ENCODE assay signal across 14 cellular contexts in the genomic region with DNA sequence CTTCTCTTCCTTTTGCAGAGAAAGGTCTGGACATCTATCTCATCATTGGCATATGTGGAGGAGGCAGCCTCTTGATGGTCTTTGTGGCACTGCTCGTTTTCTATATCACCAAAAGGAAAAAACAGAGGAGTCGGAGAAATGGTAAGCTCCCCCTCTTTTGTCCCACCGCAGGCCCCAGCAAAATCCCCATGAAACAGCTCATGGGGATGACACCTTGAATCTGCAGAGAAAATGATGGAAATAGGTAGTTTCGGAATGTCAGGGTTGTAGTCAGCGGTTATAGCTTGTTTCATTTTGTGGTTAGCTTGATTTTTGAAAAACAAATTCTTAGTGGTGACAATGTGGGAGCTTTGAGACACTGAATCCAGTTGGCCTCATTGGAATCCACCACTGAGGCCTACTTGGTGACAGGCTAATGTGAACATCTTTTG. TPM values are rescaled to one million over a fixed set of nuclear protein-coding genes. Genes with fewer than 3 reads are reported as not detected.
DNase-seq lines count a peak whose midpoint lies in the region; ATAC-seq, FAIRE-seq and TF ChIP-seq lines count a peak whose summit lies in the region.
"Had no signal": no experiment of that assay in that cellular context is flagged by ENCODE, and none has a peak within 500 bp of the region (broad histone marks: within the 10 kb centered on the region; RNA-seq: fewer than 3 reads in every experiment).

No MANE protein-coding gene starts in this region.

- intact Hi-C loops in K562 (cut with micrococcal nuclease), result loop anchor here (1.0 to 5.0 kb wide), 3 partner anchors 28 to 118 kb away; no protein-coding TSS in a partner anchor
- intact Hi-C loops in sigmoid colon (cut with DNase I), result no loop called here

- H3K79me2 ChIP-seq in KMS-11 (ENCODE audit: insufficient read depth, low read depth), result no peaks in the 10 kb centered on the region
- no peaks in the 10 kb centered on the region for H3K79me2 ChIP-seq in K562 (ENCODE audit: control insufficient read depth, insufficient read depth, low read length)

- no peak for TF ChIP-seq RAD21 in K562 (CRISPR knock-in tag; conservative IDR thresholded peaks at IDR 0.05 in 1 of 2, IDR thresholded peaks at IDR 0.05 in 1 of 2)

- H3K27ac ChIP-seq in KMS-11 (peak overlapping the region; percentile 96), K562 (ENCODE audit: extremely low read depth, low read depth, low read length) (no peak overlapping the region), sigmoid colon (no peak overlapping the region)
- H3K27ac ChIP-seq: testis had no signal

- no peaks in the 10 kb centered on the region for H3K9me1 ChIP-seq in K562 (ENCODE audit: control insufficient read depth, insufficient read depth, low read length)

- peak; percentile 82 for DNase-seq in activated CD4-positive, alpha-beta T cell treated with anti-CD3 and anti-CD28 coated beads for 48 hours
- DNase-seq in K562 (ENCODE audit: extremely low read depth in 1 of 4, low spot score in 3 of 4) (no peak), occipital lobe (lab: John Stamatoyannopoulos, UW) (no peak), sigmoid colon (no peak), epidermal melanocyte (ENCODE audit: insufficient read length, low spot score) (no peak)
- DNase-seq in stimulated activated CD8-positive, alpha-beta memory T cell treated with anti-CD3 and anti-CD28 coated beads, Interleukin-4, amount 100 ng/mL, for 24 hours (ENCODE audit: low read depth), result peak; percentile 48
- DNase-seq: kidney glomerular epithelial cell, NCI-H1105, NCI-H345, retina had no signal

- no TSS peak for BruUV-seq in K562 (replicated peaks; lab: Mats Ljungman, UMichigan)

- no peak for ATAC-seq in K562
- ATAC-seq in HG03457 (IDR thresholded peaks at IDR 0.05; ENCODE audit: unreplicated experiment), result no peak

- H3K4me1 ChIP-seq in KMS-11 (ENCODE audit: low read depth, poor library complexity, severe bottlenecking), result peaks cover 76% of the 10 kb centered on the region
- H3K4me1 ChIP-seq in K562 (replicated peaks in 1 of 2; ENCODE audit: control insufficient read depth in 2 of 2, insufficient read depth in 2 of 2, low read length in 2 of 2), result peaks cover 21% of the 10 kb centered on the region in 2 experiments
- no peaks in the 10 kb centered on the region for H3K4me1 ChIP-seq in sigmoid colon
- H3K4me1 ChIP-seq: testis had no signal

- 0 out of 2 replicates have a peak overlapping the region, but pooled peaks have one; percentile 32 for H2AFZ ChIP-seq in KMS-11 (ENCODE audit: low read depth)
- H2AFZ ChIP-seq in K562 (ENCODE audit: low read depth, low read length), result no peak overlapping the region; the same call in 1 of the 2 replicates

- CTCF ChIA-PET in K562 (lab: Yijun Ruan, JAX; ENCODE audit: low intra/inter-chr PET ratio), result no interaction called here

- H3K4me3 ChIP-seq in KMS-11 (IDR thresholded peaks at IDR 0.05; ENCODE audit: insufficient read depth, low read depth, low read length) (no peak overlapping the region), K562 (no peak overlapping the region), sigmoid colon (no peak overlapping the region)
- H3K4me3 ChIP-seq: testis had no signal

- H3K36me3 ChIP-seq in KMS-11 (ENCODE audit: insufficient read depth), result no peaks in the 10 kb centered on the region
- no peaks in the 10 kb centered on the region for H3K36me3 ChIP-seq in K562 (ENCODE audit: control insufficient read depth, insufficient read depth, low read length)
- no peaks in the 10 kb centered on the region for H3K36me3 ChIP-seq in sigmoid colon

- H3K9me3 ChIP-seq in K562 (replicated peaks; ENCODE audit: control insufficient read depth, insufficient read depth, low read depth, low read length), result no peaks in the 10 kb centered on the region
- H3K9me3 ChIP-seq in sigmoid colon, result no peaks in the 10 kb centered on the region
- H3K9me3 ChIP-seq: testis had no signal

- TF ChIP-seq CTCF in KMS-11 (conservative IDR thresholded peaks at IDR 0.05; ENCODE audit: low read depth, low read length) (0 out of 2 replicates have a peak, but pooled peaks have one; percentile 27), K562 (IDR thresholded peaks at IDR 0.05 in 2 of 3, conservative IDR thresholded peaks at IDR 0.05 in 1 of 3; ENCODE audit: insufficient read depth in 2 of 3, low read depth in 1 of 3, low read length in 3 of 3) (no peak; a peak in 1 of 6 replicates), sigmoid colon (IDR thresholded peaks at IDR 0.05) (no peak)

- H3K4me2 ChIP-seq in KMS-11, result peak overlapping the region; percentile 69
- no peak overlapping the region for H3K4me2 ChIP-seq in K562 (ENCODE audit: insufficient read depth, low read length)

- H3K9ac ChIP-seq in KMS-11 (peak overlapping the region; percentile 61; the same call in 1 of the 2 replicates), K562 (ENCODE audit: insufficient read depth in 1 of 2, low read depth in 2 of 2, low read length in 2 of 2) (no peak overlapping the region)

- 59% methylated on average over 5 of the region's 5 CpGs for WGBS in K562 (ENCODE audit: insufficient coverage, low coverage, missing lambda C conversion rate)
- 74 to 88% methylated on average over 5 of the region's 5 CpGs for WGBS in sigmoid colon, 2 donors

- H3K27me3 ChIP-seq in KMS-11 (ENCODE audit: insufficient read depth, low read depth) (no peaks in the 10 kb centered on the region), K562 (ENCODE audit: control insufficient read depth in 2 of 2, insufficient read depth in 2 of 2, low read length in 2 of 2) (no peaks in the 10 kb centered on the region), sigmoid colon (no peaks in the 10 kb centered on the region)
- H3K27me3 ChIP-seq: testis had no signal

- TF ChIP-seq EP300 in K562 (IDR thresholded peaks at IDR 0.05; ENCODE audit: low read length) (no peak), sigmoid colon (IDR thresholded peaks at IDR 0.05) (no peak)

- POLR2A ChIA-PET in K562 (lab: Yijun Ruan, JAX), result interaction anchor here (0.6 to 1.5 kb wide), 9 partner anchors 8 to 295 kb away, joined by 3 to 6 read pairs (median 4); partner anchors contain the start of genes CD2 and TTF2

- no peak for FAIRE-seq in K562 (lab: Jason Lieb, UNC)
- FAIRE-seq: endometrium had no signal

- TF ChIP-seq POLR2A in K562 (conservative IDR thresholded peaks at IDR 0.05) (no peak), sigmoid colon (IDR thresholded peaks at IDR 0.05) (no peak)

- in situ Hi-C loops in K562 (cut with MboI), result no loop called here

- no peaks in the 10 kb centered on the region for H4K20me1 ChIP-seq in KMS-11 (ENCODE audit: insufficient read depth)
- H4K20me1 ChIP-seq in K562 (replicated peaks; ENCODE audit: control insufficient read depth, insufficient read depth, low read length), result no peaks in the 10 kb centered on the region

TF ChIP-seq in K562, 482 proteins besides CTCF, POLR2A, EP300 and RAD21 (continues in another document):
- TF ChIP-seq, protein P1, sequence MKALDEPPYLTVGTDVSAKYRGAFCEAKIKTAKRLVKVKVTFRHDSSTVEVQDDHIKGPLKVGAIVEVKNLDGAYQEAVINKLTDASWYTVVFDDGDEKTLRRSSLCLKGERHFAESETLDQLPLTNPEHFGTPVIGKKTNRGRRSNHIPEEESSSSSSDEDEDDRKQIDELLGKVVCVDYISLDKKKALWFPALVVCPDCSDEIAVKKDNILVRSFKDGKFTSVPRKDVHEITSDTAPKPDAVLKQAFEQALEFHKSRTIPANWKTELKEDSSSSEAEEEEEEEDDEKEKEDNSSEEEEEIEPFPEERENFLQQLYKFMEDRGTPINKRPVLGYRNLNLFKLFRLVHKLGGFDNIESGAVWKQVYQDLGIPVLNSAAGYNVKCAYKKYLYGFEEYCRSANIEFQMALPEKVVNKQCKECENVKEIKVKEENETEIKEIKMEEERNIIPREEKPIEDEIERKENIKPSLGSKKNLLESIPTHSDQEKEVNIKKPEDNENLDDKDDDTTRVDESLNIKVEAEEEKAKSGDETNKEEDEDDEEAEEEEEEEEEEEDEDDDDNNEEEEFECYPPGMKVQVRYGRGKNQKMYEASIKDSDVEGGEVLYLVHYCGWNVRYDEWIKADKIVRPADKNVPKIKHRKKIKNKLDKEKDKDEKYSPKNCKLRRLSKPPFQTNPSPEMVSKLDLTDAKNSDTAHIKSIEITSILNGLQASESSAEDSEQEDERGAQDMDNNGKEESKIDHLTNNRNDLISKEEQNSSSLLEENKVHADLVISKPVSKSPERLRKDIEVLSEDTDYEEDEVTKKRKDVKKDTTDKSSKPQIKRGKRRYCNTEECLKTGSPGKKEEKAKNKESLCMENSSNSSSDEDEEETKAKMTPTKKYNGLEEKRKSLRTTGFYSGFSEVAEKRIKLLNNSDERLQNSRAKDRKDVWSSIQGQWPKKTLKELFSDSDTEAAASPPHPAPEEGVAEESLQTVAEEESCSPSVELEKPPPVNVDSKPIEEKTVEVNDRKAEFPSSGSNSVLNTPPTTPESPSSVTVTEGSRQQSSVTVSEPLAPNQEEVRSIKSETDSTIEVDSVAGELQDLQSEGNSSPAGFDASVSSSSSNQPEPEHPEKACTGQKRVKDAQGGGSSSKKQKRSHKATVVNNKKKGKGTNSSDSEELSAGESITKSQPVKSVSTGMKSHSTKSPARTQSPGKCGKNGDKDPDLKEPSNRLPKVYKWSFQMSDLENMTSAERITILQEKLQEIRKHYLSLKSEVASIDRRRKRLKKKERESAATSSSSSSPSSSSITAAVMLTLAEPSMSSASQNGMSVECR (CRISPR knock-in tag; IDR thresholded peaks at IDR 0.05), result 0 out of 2 replicates have a peak, but pooled peaks have one; percentile 6
- TF ChIP-seq ZNF197 (CRISPR knock-in tag; IDR thresholded peaks at IDR 0.05; ENCODE audit: low read depth), result no peak

RNA-seq across cellular contexts. Expression of gene CD2, which starts 10.3 kb away (rescaled TPM):
- total RNA-seq in K562 (2011; cell fraction: chromatin; rRNA removed; ENCODE audit: low replicate concordance), result not detected in 2 replicates
- not detected in 2 replicates for total RNA-seq in K562 (2011; cell fraction: nucleolus; rRNA removed)
- not detected in 2 replicates for total RNA-seq in K562 (2011; cell fraction: nucleoplasm; rRNA removed)
- total RNA-seq in K562 (2014; rRNA removed), result not detected in 2 replicates
- total RNA-seq in K562 (2014; rRNA removed; fragmentation: Illumina TruSeq; extraction: Trizol), result not detected in 2 replicates
- not detected in 2 replicates for total RNA-seq in K562 (2015; rRNA removed; fragmentation: Illumina TruSeq; extraction: Trizol)
- 0.16 and 0.29 TPM in 2 replicates for total RNA-seq in K562 (2021)
- not detected in 2 replicates for polyA plus RNA-seq in K562 (2011; rRNA removed)
- not detected in 2 replicates for polyA plus RNA-seq in K562 (2011; cell fraction: cytosol; rRNA removed)
- polyA plus RNA-seq in K562 (2011; cell fraction: nucleus; rRNA removed), result not detected in 2 replicates
- polyA plus RNA-seq in K562 (2012), result 0.06 TPM in 1 of 2 replicates, not detected in the other
- 0.07 TPM in 1 of 2 replicates, not detected in the other for polyA plus RNA-seq in K562 (2014; fragmentation: Illumina TruSeq; extraction: Trizol)
- not detected for polyA plus RNA-seq in K562 (2014; fragmentation: Nextera tagmentation; extraction: Ambion mirVana)
- polyA plus RNA-seq in K562 (2014; rRNA removed), result not detected in 2 replicates
- polyA minus RNA-seq in K562 (2011; rRNA and poly(A)+ RNA removed), result not detected in 2 replicates
- polyA minus RNA-seq in K562 (2011; cell fraction: cytosol; rRNA and poly(A)+ RNA removed), result not detected in 2 replicates
- polyA minus RNA-seq in K562 (2011; cell fraction: nucleus; rRNA and poly(A)+ RNA removed), result not detected in 2 replicates
- total RNA-seq in occipital lobe, result not detected
- total RNA-seq in sigmoid colon, result 1 to 10 TPM in 1 of 4 donors, under 1 TPM in 2, not detected in 1; 0.36 to 1.8 (median 0.41) TPM
- 10 to 100 TPM in 1 of 3 donors, 1 to 10 TPM in 1, under 1 TPM in 1; 0.46 to 30.2 (median 4.2) TPM for polyA plus RNA-seq in sigmoid colon

Comparison
In these comparisons a context has a peak if more than half of its experiments do, and no peak if none do; other contexts are left out.
1. DNase-seq: peak in activated CD4-positive, alpha-beta T cell treated with anti-CD3 and anti-CD28 coated beads for 48 hours (single experiment) and stimulated activated CD8-positive, alpha-beta memory T cell treated with anti-CD3 and anti-CD28 coated beads, Interleukin-4, amount 100 ng/mL, for 24 hours (single experiment); none in K562 (0 of 4), occipital lobe (single experiment), sigmoid colon (single experiment) and epidermal melanocyte (single experiment).